21 cellular contexts compared by ENCODE assay signal in the genomic region with DNA sequence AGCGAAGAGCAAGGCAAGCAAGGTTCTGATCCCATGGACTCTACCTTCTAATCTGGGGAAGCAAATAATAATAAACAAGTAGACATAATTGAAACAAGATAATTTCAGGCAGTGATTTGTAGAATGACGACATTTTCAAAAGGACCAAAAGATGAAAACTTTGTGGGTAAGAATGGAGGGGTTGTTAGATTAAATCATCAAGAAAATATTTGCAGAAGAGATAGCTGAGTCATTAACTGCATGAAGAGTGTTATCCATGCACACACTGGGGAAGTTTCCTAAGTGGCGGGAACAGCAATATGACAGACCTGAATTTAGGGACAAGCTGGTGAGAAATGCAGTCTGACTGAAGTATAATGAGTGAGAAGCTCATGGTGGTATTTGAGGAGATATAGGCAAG.
"Had no signal": no experiment of that assay in that cellular context is flagged by ENCODE, and none has a peak within 500 bp of the region (broad histone marks: within the 10 kb centered on the region; RNA-seq: fewer than 3 reads in every experiment).

No MANE protein-coding gene starts in this region.

- H3K4me1 ChIP-seq: breast epithelium, lower lobe of right lung, right lobe of liver, testis, upper lobe of right lung had no signal

- H3K27ac ChIP-seq: breast epithelium, lower lobe of right lung, right lobe of liver, testis, upper lobe of right lung had no signal

- H3K36me3 ChIP-seq: breast epithelium, lower lobe of right lung, right lobe of liver, upper lobe of right lung had no signal

- H3K4me3 ChIP-seq: breast epithelium, lower lobe of right lung, right lobe of liver, testis, upper lobe of right lung had no signal

- DNase-seq: activated CD4-positive, alpha-beta T cell treated with anti-CD3 and anti-CD28 coated beads for 48 hours; activated CD8-positive, alpha-beta memory T cell treated with anti-CD3 and anti-CD28 coated beads, Interleukin-2, amount 50 U/mL, for 48 hours; activated CD8-positive, alpha-beta T cell treated with anti-CD3 and anti-CD28 coated beads, Interleukin-2, amount 10 ng/mL, durations not matched to agents 7 days and 5 days; activated gamma-delta T cell; activated T-cell treated with anti-CD3 and anti-CD28 coated beads, Interleukin-2, amount 50 U/mL, for 72 hours; amygdala; dermis blood vessel endothelial cell; effector memory CD8-positive, alpha-beta T cell; head of caudate nucleus; immature natural killer cell; left colon; lower lobe of right lung; midbrain; right lobe of liver; stimulated activated naive CD8-positive, alpha-beta T cell treated with anti-CD3 and anti-CD28 coated beads, Interleukin-15, amount 100 ng/mL, for 72 hours; T-helper 17 cell; upper lobe of right lung had no signal

- ATAC-seq: activated CD8-positive, alpha-beta T cell treated with anti-CD3 and anti-CD28 coated beads, Interleukin-2, amount 10 ng/mL, durations not matched to agents 7 days and 5 days; activated naive CD4-positive, alpha-beta T cell treated with anti-CD3 and anti-CD28 coated beads, Interleukin-2, amount 50 U/mL, for 72 hours; activated T-cell treated with anti-CD3 and anti-CD28 coated beads, Interleukin-2, amount 50 U/mL, for 72 hours; effector memory CD8-positive, alpha-beta T cell; left colon; lower lobe of right lung; right lobe of liver; stimulated activated naive CD8-positive, alpha-beta T cell treated with anti-CD3 and anti-CD28 coated beads, Interleukin-15, amount 100 ng/mL, for 72 hours; T-helper 17 cell; upper lobe of right lung; WTC11 had no signal

- H3K27me3 ChIP-seq: breast epithelium, right lobe of liver, testis, upper lobe of right lung had no signal

- H3K9me3 ChIP-seq: breast epithelium, lower lobe of right lung, right lobe of liver, testis, upper lobe of right lung had no signal
